27 cellular contexts compared by ENCODE assay signal in the genomic region with DNA sequence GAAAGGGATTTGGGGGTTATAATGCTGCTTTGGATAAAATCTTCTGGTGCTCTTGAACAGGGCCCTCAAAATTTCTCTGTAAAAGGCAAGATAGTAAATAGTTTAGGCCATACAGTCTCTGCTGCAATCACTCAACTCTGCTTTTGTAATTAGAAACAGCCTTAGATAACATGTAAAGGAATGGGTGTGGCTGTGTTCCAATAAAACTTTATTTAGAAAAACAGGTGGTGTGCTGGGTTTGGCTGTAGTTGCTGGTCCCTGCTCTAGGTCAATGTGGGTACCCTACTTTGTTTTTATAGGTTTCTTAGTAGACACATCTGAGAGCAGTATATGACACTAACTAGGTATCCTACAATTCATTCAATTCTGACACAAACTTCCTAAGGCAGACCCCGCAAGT.
"Had no signal": no experiment of that assay in that cellular context is flagged by ENCODE, and none has a peak within 500 bp of the region (broad histone marks: within the 10 kb centered on the region; RNA-seq: fewer than 3 reads in every experiment).

No MANE protein-coding gene starts in this region.

- H3K4me3 ChIP-seq: left ventricle myocardium inferior, lung, neural progenitor cell, ovary, right atrium auricular region, right lobe of liver, skin epidermis, stomach, testis, thyroid gland, transverse colon, upper lobe of left lung, vagina had no signal

- H3K27ac ChIP-seq: left ventricle myocardium inferior, neural progenitor cell, neutrophil, ovary, right atrium auricular region, right lobe of liver, stomach, testis, thyroid gland, transverse colon, upper lobe of left lung, vagina had no signal

- DNase-seq: immature natural killer cell; left ventricle myocardium inferior; mesendoderm; naive B cell; natural killer cell; nephron progenitor cell; occipital lobe; ovary; right lobe of liver; stimulated activated CD4-positive, alpha-beta T cell treated with anti-CD3 and anti-CD28 coated beads, Interleukin-12 subunit alpha, Interleukin-12 subunit beta, amount 100 ng/mL, for 4 hours; stimulated activated CD4-positive, alpha-beta T cell treated with anti-CD3 and anti-CD28 coated beads, Interleukin-15, amount 100 ng/mL, for 24 hours; stimulated activated CD4-positive, alpha-beta T cell treated with anti-CD3 and anti-CD28 coated beads, Interleukin-2, amount 100 ng/mL, for 24 hours; stimulated activated CD4-positive, alpha-beta T cell treated with anti-CD3 and anti-CD28 coated beads, Interleukin-4, amount 100 ng/mL, for 1 hour; stimulated activated naive B cell treated with anti-CD40 and anti-IgM and Interleukin-4, amounts not matched to agents 10 μg/mL and 1 μg/mL and 100 μg/mL, for 72 hours; stimulated activated naive CD8-positive, alpha-beta T cell treated with anti-CD3 and anti-CD28 coated beads, Interleukin-15, Interleukin-2, amounts not matched to agents 100 U/mL and 50 U/mL, for 24 hours; stomach; testis; thyroid gland; transverse colon; upper lobe of left lung had no signal

- H3K36me3 ChIP-seq: left ventricle myocardium inferior, neural progenitor cell, neutrophil, ovary, right atrium auricular region, right lobe of liver, stomach, thyroid gland, transverse colon, upper lobe of left lung, vagina had no signal

- H3K9ac ChIP-seq: neural progenitor cell had no signal

- H2AFZ ChIP-seq: neural progenitor cell had no signal

- H3K4me2 ChIP-seq: neural progenitor cell had no signal

- H3K9me3 ChIP-seq: neutrophil, ovary, right atrium auricular region, right lobe of liver, testis, thyroid gland, transverse colon, upper lobe of left lung, vagina had no signal

- FAIRE-seq: islet of Langerhans had no signal

- ATAC-seq: natural killer cell; right lobe of liver; stimulated activated naive B cell treated with anti-CD40 and anti-IgM and Interleukin-4, amounts not matched to agents 10 μg/mL and 1 μg/mL and 100 μg/mL, for 72 hours; stimulated activated naive CD8-positive, alpha-beta T cell treated with anti-CD3 and anti-CD28 coated beads, Interleukin-15, Interleukin-2, amounts not matched to agents 100 U/mL and 50 U/mL, for 24 hours had no signal

- H3K4me1 ChIP-seq: left ventricle myocardium inferior, neural progenitor cell, right atrium auricular region, right lobe of liver, stomach, testis, thyroid gland, transverse colon, upper lobe of left lung, vagina had no signal

- H3K27me3 ChIP-seq: neural progenitor cell, neutrophil, ovary, right atrium auricular region, right lobe of liver, stomach, testis, thyroid gland, transverse colon, upper lobe of left lung, vagina had no signal
